ENCODE assay signal across 27 cellular contexts in the genomic region with DNA sequence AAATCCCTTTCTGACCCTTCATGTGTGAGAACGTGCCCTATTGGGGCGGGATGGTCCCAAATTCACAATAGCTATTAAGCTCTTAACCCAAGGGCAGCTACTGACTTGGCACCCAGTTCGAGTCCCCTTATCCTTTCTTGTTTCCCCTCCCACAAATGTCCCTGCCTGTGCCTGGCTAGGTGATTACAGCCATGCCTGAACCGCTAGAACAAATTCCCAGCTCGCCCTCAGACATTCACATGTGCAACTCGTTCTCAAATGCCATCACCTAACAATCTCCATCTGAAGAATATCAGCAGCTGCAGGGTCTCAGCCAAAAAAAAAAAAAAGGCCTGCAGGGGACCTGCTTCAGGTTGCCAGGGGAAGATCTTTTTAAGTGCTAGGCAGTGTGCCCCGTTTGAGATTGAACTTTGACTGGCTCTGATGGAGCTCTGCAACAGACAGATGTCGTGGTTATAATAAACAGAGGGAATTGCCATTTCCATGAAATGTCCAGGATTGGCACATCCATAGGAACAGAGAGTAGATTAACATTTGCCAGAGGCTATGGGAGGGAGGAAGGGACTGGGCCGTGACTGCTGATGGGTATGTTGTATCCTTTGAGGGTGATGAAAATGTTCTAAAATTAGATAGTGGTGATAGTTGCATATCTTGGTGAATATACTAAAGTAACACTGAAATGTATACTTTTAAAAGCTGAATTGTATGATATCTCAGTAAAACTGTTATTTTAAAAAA.
DNase-seq lines count a peak whose midpoint lies in the region; ATAC-seq and TF ChIP-seq lines count a peak whose summit lies in the region.
"Had no signal": no experiment of that assay in that cellular context is flagged by ENCODE, and none has a peak within 500 bp of the region (broad histone marks: within the 10 kb centered on the region; RNA-seq: fewer than 3 reads in every experiment).

No MANE protein-coding gene starts in this region.

- H3K4me1 Mint-ChIP-seq in activated T-helper 17 cell treated with anti-CD3 and anti-CD28 coated beads, Interleukin-2, amount 50 U/mL, for 72 hours: no peaks in the 10 kb centered on the region
- H3K4me1 Mint-ChIP-seq in progenitor cell of endocrine pancreas (ENCODE audit: low read depth): peaks cover 1% of the 10 kb centered on the region
- H3K4me1 Mint-ChIP-seq in activated T-helper 1 cell treated with anti-CD3 and anti-CD28 coated beads, Interleukin-12 subunit alpha, Interleukin-12 subunit beta, Interleukin-2, Interleukin-4 antibody, amounts not matched to agents 30 ng/mL and 10 ng/mL and 1 ng/mL, durations not matched to agents 14 hours and 24 hours and 36 hours (ENCODE audit: low read depth): no peaks in the 10 kb centered on the region
- H3K4me1 Mint-ChIP-seq: activated CD4-positive, alpha-beta T cell treated with anti-CD3 and anti-CD28 coated beads, Interleukin-2, amount 10 ng/mL, durations not matched to agents 24 days and 14 days; naive B cell; stimulated activated naive CD8-positive, alpha-beta T cell treated with anti-CD3 and anti-CD28 coated beads, Interleukin-15, amount 100 ng/mL, for 72 hours had no signal

- peaks cover 3% of the 10 kb centered on the region for H3K27me3 Mint-ChIP-seq in activated T-helper 17 cell treated with anti-CD3 and anti-CD28 coated beads, Interleukin-2, amount 50 U/mL, for 72 hours
- no peaks in the 10 kb centered on the region for H3K27me3 Mint-ChIP-seq in progenitor cell of endocrine pancreas
- no peaks in the 10 kb centered on the region for H3K27me3 Mint-ChIP-seq in activated T-helper 1 cell treated with anti-CD3 and anti-CD28 coated beads, Interleukin-12 subunit alpha, Interleukin-12 subunit beta, Interleukin-2, Interleukin-4 antibody, amounts not matched to agents 30 ng/mL and 10 ng/mL and 1 ng/mL, durations not matched to agents 14 hours and 24 hours and 36 hours (ENCODE audit: insufficient read depth)
- H3K27me3 Mint-ChIP-seq: activated CD4-positive, alpha-beta T cell treated with anti-CD3 and anti-CD28 coated beads, Interleukin-2, amount 10 ng/mL, durations not matched to agents 24 days and 14 days; naive B cell; stimulated activated naive CD8-positive, alpha-beta T cell treated with anti-CD3 and anti-CD28 coated beads, Interleukin-15, amount 100 ng/mL, for 72 hours had no signal

- no peaks in the 10 kb centered on the region for H3K36me3 Mint-ChIP-seq in activated T-helper 17 cell treated with anti-CD3 and anti-CD28 coated beads, Interleukin-2, amount 50 U/mL, for 72 hours (ENCODE audit: low read depth)
- H3K36me3 Mint-ChIP-seq in progenitor cell of endocrine pancreas (ENCODE audit: insufficient read depth): no peaks in the 10 kb centered on the region
- H3K36me3 Mint-ChIP-seq in activated T-helper 1 cell treated with anti-CD3 and anti-CD28 coated beads, Interleukin-12 subunit alpha, Interleukin-12 subunit beta, Interleukin-2, Interleukin-4 antibody, amounts not matched to agents 30 ng/mL and 10 ng/mL and 1 ng/mL, durations not matched to agents 14 hours and 24 hours and 36 hours (ENCODE audit: low read depth): no peaks in the 10 kb centered on the region
- H3K36me3 Mint-ChIP-seq: naive B cell had no signal

- H3K4me1 ChIP-seq in SJCRH30 (peaks cover 28% of the 10 kb centered on the region), left ventricle myocardium inferior (peaks cover 88% of the 10 kb centered on the region), rectal smooth muscle tissue (ENCODE audit: control insufficient read depth, insufficient read depth, low read length) (peaks cover 20% of the 10 kb centered on the region)
- H3K4me1 ChIP-seq: BE2C, pancreas, uterus had no signal

- ATAC-seq in activated T-helper 17 cell treated with anti-CD3 and anti-CD28 coated beads, Interleukin-2, amount 50 U/mL, for 72 hours (replicated peaks): no peak
- ATAC-seq: pancreas; stimulated activated naive CD8-positive, alpha-beta T cell treated with anti-CD3 and anti-CD28 coated beads, Interleukin-15, amount 100 ng/mL, for 72 hours had no signal

- H3K27ac ChIP-seq in SJCRH30 (peak overlapping the region; percentile 48; the same call in 1 of the 2 replicates), left ventricle myocardium inferior (replicated peaks) (peak overlapping the region; percentile 92), rectal smooth muscle tissue (ENCODE audit: low read depth, low read length) (peak overlapping the region; percentile 89)
- H3K27ac ChIP-seq: pancreas, skin epidermis had no signal

- no peaks in the 10 kb centered on the region for H3K27me3 ChIP-seq in SJCRH30
- no peaks in the 10 kb centered on the region for H3K27me3 ChIP-seq in left ventricle myocardium inferior (ENCODE audit: low read depth)
- no peaks in the 10 kb centered on the region for H3K27me3 ChIP-seq in rectal smooth muscle tissue (ENCODE audit: control insufficient read depth, insufficient read depth, low read length)
- H3K27me3 ChIP-seq: BE2C, pancreas, uterus had no signal

- no peak for TF ChIP-seq CTCF in left ventricle myocardium inferior (IDR thresholded peaks at IDR 0.05; ENCODE audit: borderline replicate concordance)
- TF ChIP-seq CTCF in progenitor cell of endocrine pancreas (IDR thresholded peaks at IDR 0.05; ENCODE audit: unreplicated experiment): no peak

- DNase-seq in EL: peak; percentile 41
- peak; percentile 35 to 61 for DNase-seq in SJCRH30
- peak; percentile 42 for DNase-seq in left ventricle myocardium inferior
- no peak for DNase-seq in NCI-H2196 (lab: John Stamatoyannopoulos, UW; ENCODE audit: unreplicated experiment)
- no peak for DNase-seq in progenitor cell of endocrine pancreas (ENCODE audit: low spot score, unreplicated experiment)
- no peak for DNase-seq in activated T-helper 1 cell treated with anti-CD3 and anti-CD28 coated beads, Interleukin-12 subunit alpha, Interleukin-12 subunit beta, Interleukin-2, Interleukin-4 antibody, amounts not matched to agents 30 ng/mL and 10 ng/mL and 1 ng/mL, durations not matched to agents 14 hours and 24 hours and 36 hours (ENCODE audit: low spot score)
- DNase-seq: activated CD4-positive, alpha-beta T cell treated with anti-CD3 and anti-CD28 coated beads, Interleukin-2, amount 10 ng/mL, durations not matched to agents 24 days and 14 days; activated effector memory CD4-positive, alpha-beta T cell treated with Interleukin-2 at 50 U/mL for 16 hours; BE2C; COR-L47; dermis blood vessel endothelial cell; HCEC 1CT; hypothalamus; islet precursor cell; Karpas-422; naive B cell; NCI-H1048; NCI-H2029; pancreas; stimulated activated CD4-positive, alpha-beta T cell treated with anti-CD3 and anti-CD28 coated beads, Interleukin-2, amount 100 ng/mL, for 48 hours; stimulated activated naive CD8-positive, alpha-beta T cell treated with anti-CD3 and anti-CD28 coated beads, Interleukin-15, amount 100 ng/mL, for 72 hours; uterus had no signal

- no peaks in the 10 kb centered on the region for H3K9me3 Mint-ChIP-seq in activated T-helper 17 cell treated with anti-CD3 and anti-CD28 coated beads, Interleukin-2, amount 50 U/mL, for 72 hours
- H3K9me3 Mint-ChIP-seq in progenitor cell of endocrine pancreas (ENCODE audit: low read depth): no peaks in the 10 kb centered on the region
- H3K9me3 Mint-ChIP-seq in activated T-helper 1 cell treated with anti-CD3 and anti-CD28 coated beads, Interleukin-12 subunit alpha, Interleukin-12 subunit beta, Interleukin-2, Interleukin-4 antibody, amounts not matched to agents 30 ng/mL and 10 ng/mL and 1 ng/mL, durations not matched to agents 14 hours and 24 hours and 36 hours: no peaks in the 10 kb centered on the region
- H3K9me3 Mint-ChIP-seq: activated CD4-positive, alpha-beta T cell treated with anti-CD3 and anti-CD28 coated beads, Interleukin-2, amount 10 ng/mL, durations not matched to agents 24 days and 14 days; stimulated activated naive CD8-positive, alpha-beta T cell treated with anti-CD3 and anti-CD28 coated beads, Interleukin-15, amount 100 ng/mL, for 72 hours; T-helper 1 cell treated with Interleukin-12 subunit alpha and Interleukin-12 subunit beta and Interleukin-4 antibody, amounts not matched to agents 30 μg/mL and 1 μg/mL, for 36 hours had no signal

- H3K36me3 ChIP-seq in SJCRH30 (no peaks in the 10 kb centered on the region), left ventricle myocardium inferior (no peaks in the 10 kb centered on the region), rectal smooth muscle tissue (ENCODE audit: control insufficient read depth, insufficient read depth, low read length) (no peaks in the 10 kb centered on the region)
- H3K36me3 ChIP-seq: BE2C, pancreas, uterus had no signal

- H3K27ac Mint-ChIP-seq in activated T-helper 17 cell treated with anti-CD3 and anti-CD28 coated beads, Interleukin-2, amount 50 U/mL, for 72 hours: no peak overlapping the region
- no peak overlapping the region for H3K27ac Mint-ChIP-seq in progenitor cell of endocrine pancreas
- no peak overlapping the region for H3K27ac Mint-ChIP-seq in activated T-helper 1 cell treated with anti-CD3 and anti-CD28 coated beads, Interleukin-12 subunit alpha, Interleukin-12 subunit beta, Interleukin-2, Interleukin-4 antibody, amounts not matched to agents 30 ng/mL and 10 ng/mL and 1 ng/mL, durations not matched to agents 14 hours and 24 hours and 36 hours
- H3K27ac Mint-ChIP-seq: activated CD4-positive, alpha-beta T cell treated with anti-CD3 and anti-CD28 coated beads, Interleukin-2, amount 10 ng/mL, durations not matched to agents 24 days and 14 days; naive B cell; stimulated activated naive CD8-positive, alpha-beta T cell treated with anti-CD3 and anti-CD28 coated beads, Interleukin-15, amount 100 ng/mL, for 72 hours; T-helper 1 cell treated with Interleukin-12 subunit alpha and Interleukin-12 subunit beta and Interleukin-4 antibody, amounts not matched to agents 30 μg/mL and 1 μg/mL, for 36 hours had no signal

- intact Hi-C loops in left ventricle myocardium inferior (cut with micrococcal nuclease): no loop called here
- intact Hi-C loops in activated T-helper 1 cell treated with anti-CD3 and anti-CD28 coated beads, Interleukin-12 subunit alpha, Interleukin-12 subunit beta, Interleukin-2, Interleukin-4 antibody, amounts not matched to agents 30 ng/mL and 10 ng/mL and 1 ng/mL, durations not matched to agents 14 hours and 24 hours and 36 hours (cut with micrococcal nuclease): no loop called here

- H3K4me3 ChIP-seq in SJCRH30: no peak overlapping the region
- peak overlapping the region; percentile 15 for H3K4me3 ChIP-seq in left ventricle myocardium inferior
- no peak overlapping the region for H3K4me3 ChIP-seq in rectal smooth muscle tissue (ENCODE audit: low read length)
- H3K4me3 ChIP-seq: lung, pancreas, skin epidermis, uterus had no signal

- no peak overlapping the region for H3K4me3 Mint-ChIP-seq in activated T-helper 17 cell treated with anti-CD3 and anti-CD28 coated beads, Interleukin-2, amount 50 U/mL, for 72 hours
- H3K4me3 Mint-ChIP-seq in progenitor cell of endocrine pancreas (ENCODE audit: low read depth): no peak overlapping the region
- H3K4me3 Mint-ChIP-seq in activated T-helper 1 cell treated with anti-CD3 and anti-CD28 coated beads, Interleukin-12 subunit alpha, Interleukin-12 subunit beta, Interleukin-2, Interleukin-4 antibody, amounts not matched to agents 30 ng/mL and 10 ng/mL and 1 ng/mL, durations not matched to agents 14 hours and 24 hours and 36 hours: no peak overlapping the region
- H3K4me3 Mint-ChIP-seq: activated CD4-positive, alpha-beta T cell treated with anti-CD3 and anti-CD28 coated beads, Interleukin-2, amount 10 ng/mL, durations not matched to agents 24 days and 14 days; naive B cell; stimulated activated naive CD8-positive, alpha-beta T cell treated with anti-CD3 and anti-CD28 coated beads, Interleukin-15, amount 100 ng/mL, for 72 hours; T-helper 1 cell treated with Interleukin-12 subunit alpha and Interleukin-12 subunit beta and Interleukin-4 antibody, amounts not matched to agents 30 μg/mL and 1 μg/mL, for 36 hours had no signal

- H3K9ac ChIP-seq in rectal smooth muscle tissue (ENCODE audit: low read length): no peak overlapping the region

- H3K9me3 ChIP-seq in SJCRH30 (replicated peaks) (no peaks in the 10 kb centered on the region), left ventricle myocardium inferior (replicated peaks) (no peaks in the 10 kb centered on the region)
- H3K9me3 ChIP-seq: BE2C, pancreas, uterus had no signal

Comparison
In these comparisons a context has a peak if more than half of its experiments do, and no peak if none do; other contexts are left out.
1. DNase-seq: peak in EL (single experiment), SJCRH30 (2 of 2) and left ventricle myocardium inferior (single experiment); none in NCI-H2196 (single experiment), progenitor cell of endocrine pancreas (single experiment) and activated T-helper 1 cell treated with anti-CD3 and anti-CD28 coated beads, Interleukin-12 subunit alpha, Interleukin-12 subunit beta, Interleukin-2, Interleukin-4 antibody, amounts not matched to agents 30 ng/mL and 10 ng/mL and 1 ng/mL, durations not matched to agents 14 hours and 24 hours and 36 hours (single experiment).
2. Peak in every context shown above with its lines, with median percentiles within 50 percentile points of each other: H3K27ac ChIP-seq.